In the genomic region with DNA sequence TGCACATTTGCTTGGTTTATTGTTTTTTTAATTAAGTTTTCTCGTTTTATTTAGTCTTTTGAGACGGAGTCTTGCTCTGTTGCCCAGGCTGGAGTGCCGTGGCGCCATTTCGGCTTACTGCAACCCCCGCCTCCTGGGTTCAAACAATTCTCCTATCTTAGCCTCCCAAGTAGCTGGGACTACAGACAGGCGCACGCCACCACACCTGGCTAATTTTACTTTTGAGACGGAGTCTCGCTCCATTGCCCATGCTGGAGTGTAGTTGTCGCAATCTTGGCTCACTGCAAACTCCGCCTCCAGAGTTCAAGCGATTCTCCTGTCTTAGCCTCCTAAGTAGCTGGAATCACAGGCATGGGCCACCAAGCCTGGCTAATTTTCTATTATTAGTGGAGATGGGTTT, we compare ENCODE assay signal across 7 cellular contexts. TPM values are rescaled to one million over a fixed set of nuclear protein-coding genes. Genes with fewer than 3 reads are reported as not detected.
A peak's percentile ranks its signal among the peaks of the same experiment; 100 is the strongest.
DNase-seq lines count a peak whose midpoint lies in the region; ATAC-seq and TF ChIP-seq lines count a peak whose summit lies in the region.

No MANE protein-coding gene starts in this region.

- CTCF ChIA-PET in activated B cell treated with CpG ODN at 0.5 μM for 24 hours (lab: Charles Lee): interaction anchor here (1.2 kb wide), 1 partner anchor 12 kb away, joined by 3 read pairs; a partner anchor contains a TSS

- peaks cover 4% of the 10 kb centered on the region; the same call in 1 of the 2 replicates for H3K9me3 Mint-ChIP-seq in HFFc6
- no peaks in the 10 kb centered on the region for H3K9me3 Mint-ChIP-seq in activated B cell treated with CpG ODN at 0.5 μM for 24 hours

- TF ChIP-seq CTCF in HFFc6 (IDR thresholded peaks at IDR 0.05) (no peak), activated B cell treated with CpG ODN at 0.5 μM for 24 hours (IDR thresholded peaks at IDR 0.05) (no peak), spleen (IDR thresholded peaks at IDR 0.05 in 8 of 11, conservative IDR thresholded peaks at IDR 0.05 in 3 of 11) (no peak)

- POLR2A ChIA-PET in activated B cell treated with CpG ODN at 0.5 μM for 24 hours (lab: Charles Lee): interaction anchor here (2.4 to 6.5 kb wide), 3 partner anchors 8 to 42 kb away, joined by 19 to 244 read pairs (median 26); a partner anchor contains a TSS

- H3K36me3 Mint-ChIP-seq in HFFc6 (ENCODE audit: low read depth) (peaks cover 44% of the 10 kb centered on the region), activated B cell treated with CpG ODN at 0.5 μM for 24 hours (ENCODE audit: low read depth) (peaks cover 64% of the 10 kb centered on the region)

- H3K4me1 Mint-ChIP-seq in HFFc6 (ENCODE audit: low read depth) (peaks cover 48% of the 10 kb centered on the region), activated B cell treated with CpG ODN at 0.5 μM for 24 hours (peaks cover 70% of the 10 kb centered on the region)

- no peak for ATAC-seq in activated B cell treated with CpG ODN at 0.5 μM for 24 hours (ENCODE audit: low read depth)

- TF ChIP-seq POLR2A in spleen (IDR thresholded peaks at IDR 0.05): no peak

- intact Hi-C loops in activated B cell treated with CpG ODN at 0.5 μM for 24 hours (cut with micrococcal nuclease) (loop anchor here (1.0 to 2.0 kb wide), 4 partner anchors 40 to 1453 kb away; a partner anchor contains a TSS), spleen (cut with DNase I; ENCODE audit: low total_unique reads) (no loop called here)

- DNase-seq in HFFc6: no peak
- DNase-seq in activated B cell treated with CpG ODN at 0.5 μM for 24 hours: no peak
- DNase-seq in spleen: peak; percentile 56
- DNase-seq in NCI-H146 treated with DMSO at 0.1 percent for 48 hours (lab: John Stamatoyannopoulos, UW; ENCODE audit: unreplicated experiment): no peak
- DNase-seq in GM19240 (ENCODE audit: insufficient read length, low spot score): no peak
- DNase-seq in activated gamma-delta T cell (lab: John Stamatoyannopoulos, UW): no peak

- H3K4me1 ChIP-seq in spleen: peaks cover 44 to 71% (median 66%) of the 10 kb centered on the region in 6 donors

- H3K4me3 ChIP-seq in iPS-11a (ENCODE audit: low read depth, low read length) (peak overlapping the region; percentile 80), spleen (peak overlapping the region; percentile 35 to 94 (median 71))

- H3K36me3 ChIP-seq in spleen: peaks cover 5 to 61% (median 52%) of the 10 kb centered on the region in 6 donors

- H3K27ac Mint-ChIP-seq in HFFc6: peak overlapping the region; percentile 97
- peak overlapping the region; percentile 99 for H3K27ac Mint-ChIP-seq in activated B cell treated with CpG ODN at 0.5 μM for 24 hours

- H3K27ac ChIP-seq in spleen: peak overlapping the region in 6 of 8 donors; percentile 86 to 98 (median 96)

- no peaks in the 10 kb centered on the region for H3K9me3 ChIP-seq in spleen

- 54 to 70% (median 65%) methylated on average over 13 of the region's 13 CpGs for WGBS in spleen, 5 donors

- H3K27me3 ChIP-seq in spleen (replicated peaks in 1 of 7): no peaks in the 10 kb centered on the region

- H3K4me3 Mint-ChIP-seq in HFFc6: peak overlapping the region; percentile 96
- peak overlapping the region; percentile 100 for H3K4me3 Mint-ChIP-seq in activated B cell treated with CpG ODN at 0.5 μM for 24 hours

- H3K27me3 Mint-ChIP-seq in HFFc6 (ENCODE audit: insufficient read depth) (peaks cover 7% of the 10 kb centered on the region), activated B cell treated with CpG ODN at 0.5 μM for 24 hours (no peaks in the 10 kb centered on the region)

RNA-seq across cellular contexts. Expression of a gene that starts 1.3 kb away (rescaled TPM):
- 1,000 to 10,000 TPM; 1,015 to 1,196 (median 1,082) TPM for total RNA-seq in HFFc6 (2021; fragmentation: NEBNext Ultra II Directional; extraction: Animal tissue kit (Norgen Biotek cat#: 25700))
- total RNA-seq in activated B cell treated with CpG ODN at 0.5 μM for 24 hours: 1,946 and 2,185 TPM in 2 replicates
- 1,000 to 10,000 TPM; 1,182 to 2,757 (median 1,587) TPM for total RNA-seq in spleen
- 1,000 to 10,000 TPM; 6,196 to 7,306 (median 6,994) TPM for polyA plus RNA-seq in spleen

RNA-seq across cellular contexts. Expression of a gene that starts 10.9 kb away (rescaled TPM):
- total RNA-seq in HFFc6 (2021; fragmentation: NEBNext Ultra II Directional; extraction: Animal tissue kit (Norgen Biotek cat#: 25700)): 10 to 100 TPM; 51.2 to 58.8 (median 54.4) TPM
- 15.0 and 19.4 TPM in 2 replicates for total RNA-seq in activated B cell treated with CpG ODN at 0.5 μM for 24 hours
- total RNA-seq in spleen: 100 to 1,000 TPM in 1 of 7 donors, 10 to 100 TPM in 6; 32.2 to 109 (median 45.5) TPM
- polyA plus RNA-seq in spleen: 10 to 100 TPM; 25.5 to 45.2 (median 37.5) TPM

RNA-seq across cellular contexts. Expression of a gene that starts 12.6 kb away (rescaled TPM):
- 100 to 1,000 TPM; 263 to 354 (median 313) TPM for total RNA-seq in HFFc6 (2021; fragmentation: NEBNext Ultra II Directional; extraction: Animal tissue kit (Norgen Biotek cat#: 25700))
- total RNA-seq in activated B cell treated with CpG ODN at 0.5 μM for 24 hours (15.2 and 21.4 TPM in 2 replicates), spleen (100 to 1,000 TPM in 3 of 7 donors, 10 to 100 TPM in 4; 65.1 to 208 (median 85.9) TPM)
- 10 to 100 TPM; 12.0 to 19.4 (median 14.7) TPM for polyA plus RNA-seq in spleen

RNA-seq across cellular contexts. Expression of a gene that starts 20.8 kb away (rescaled TPM):
- total RNA-seq in HFFc6 (2021; fragmentation: NEBNext Ultra II Directional; extraction: Animal tissue kit (Norgen Biotek cat#: 25700)): not detected
- total RNA-seq in activated B cell treated with CpG ODN at 0.5 μM for 24 hours (0.37 and 1.1 TPM in 2 replicates), spleen (100 to 1,000 TPM in 3 of 7 donors, 10 to 100 TPM in 4; 61.5 to 443 (median 97.5) TPM)
- polyA plus RNA-seq in spleen: 10 to 100 TPM in 2 of 3 donors, 1 to 10 TPM in 1; 6.4 to 24.6 (median 22.5) TPM

RNA-seq across cellular contexts. Expression of a gene that starts 29.0 kb away (rescaled TPM):
- total RNA-seq in HFFc6 (2021; fragmentation: NEBNext Ultra II Directional; extraction: Animal tissue kit (Norgen Biotek cat#: 25700)): under 1 TPM; 0.43 to 0.70 (median 0.55) TPM
- total RNA-seq in activated B cell treated with CpG ODN at 0.5 μM for 24 hours: not detected in 2 replicates
- 1 to 10 TPM in 3 of 7 donors, under 1 TPM in 2, not detected in 2; 0.51 to 4.0 (median 1.0) TPM for total RNA-seq in spleen
- under 1 TPM; 0.12 to 0.86 (median 0.22) TPM for polyA plus RNA-seq in spleen
